In genomic region chr10:119872860-119873671, GRCh38 we compare ENCODE assay signal across 8 cellular contexts. TPM values are rescaled to one million over a fixed set of nuclear protein-coding genes. Genes with fewer than 3 reads are reported as not detected.
DNase-seq lines count a peak whose midpoint lies in the region; ATAC-seq and TF ChIP-seq lines count a peak whose summit lies in the region.

No MANE protein-coding gene starts in this region.

- H3K4me1 Mint-ChIP-seq in activated T-helper 2 cell treated with anti-CD3 and anti-CD28 coated beads, Interferon-gamma antibody, Interleukin-2, Interleukin-4, amounts not matched to agents 10 μg/mL and 5 μg/mL and 100 μg/mL, durations not matched to agents 14 hours and 24 hours and 36 hours (ENCODE audit: low read depth) = peaks cover 30% of the 10 kb centered on the region
- peaks cover 34% of the 10 kb centered on the region for H3K4me1 Mint-ChIP-seq in nephron progenitor cell
- peaks cover 40% of the 10 kb centered on the region for H3K4me1 Mint-ChIP-seq in stimulated activated naive CD8-positive, alpha-beta T cell treated with anti-CD3 and anti-CD28 coated beads, Interleukin-15, Interleukin-2, amounts not matched to agents 100 ng/mL and 50 ng/mL, for 24 hours (ENCODE audit: low read depth)

- no peaks in the 10 kb centered on the region for H3K9me3 Mint-ChIP-seq in activated T-helper 2 cell treated with anti-CD3 and anti-CD28 coated beads, Interferon-gamma antibody, Interleukin-2, Interleukin-4, amounts not matched to agents 10 μg/mL and 5 μg/mL and 100 μg/mL, durations not matched to agents 14 hours and 24 hours and 36 hours
- no peaks in the 10 kb centered on the region for H3K9me3 Mint-ChIP-seq in nephron progenitor cell
- no peaks in the 10 kb centered on the region for H3K9me3 Mint-ChIP-seq in stimulated activated naive CD8-positive, alpha-beta T cell treated with anti-CD3 and anti-CD28 coated beads, Interleukin-15, Interleukin-2, amounts not matched to agents 100 ng/mL and 50 ng/mL, for 24 hours

- peak overlapping the region; percentile 84 for H3K4me3 Mint-ChIP-seq in activated T-helper 2 cell treated with anti-CD3 and anti-CD28 coated beads, Interferon-gamma antibody, Interleukin-2, Interleukin-4, amounts not matched to agents 10 μg/mL and 5 μg/mL and 100 μg/mL, durations not matched to agents 14 hours and 24 hours and 36 hours (ENCODE audit: low read depth)
- peak overlapping the region; percentile 82 for H3K4me3 Mint-ChIP-seq in nephron progenitor cell
- peak overlapping the region; percentile 85 for H3K4me3 Mint-ChIP-seq in stimulated activated naive CD8-positive, alpha-beta T cell treated with anti-CD3 and anti-CD28 coated beads, Interleukin-15, Interleukin-2, amounts not matched to agents 100 ng/mL and 50 ng/mL, for 24 hours

- H3K27me3 Mint-ChIP-seq in activated T-helper 2 cell treated with anti-CD3 and anti-CD28 coated beads, Interferon-gamma antibody, Interleukin-2, Interleukin-4, amounts not matched to agents 10 μg/mL and 5 μg/mL and 100 μg/mL, durations not matched to agents 14 hours and 24 hours and 36 hours (ENCODE audit: low read depth) = no peaks in the 10 kb centered on the region
- peaks cover 10% of the 10 kb centered on the region for H3K27me3 Mint-ChIP-seq in nephron progenitor cell (ENCODE audit: low read depth, poor library complexity)
- H3K27me3 Mint-ChIP-seq in stimulated activated naive CD8-positive, alpha-beta T cell treated with anti-CD3 and anti-CD28 coated beads, Interleukin-15, Interleukin-2, amounts not matched to agents 100 ng/mL and 50 ng/mL, for 24 hours = no peaks in the 10 kb centered on the region

- in situ Hi-C loops in KBM-7 (cut with MboI; ENCODE audit: low pct_unique_long_range_greater_than_20kb, low sequenced_read_pairs) = no loop called here

- intact Hi-C loops in activated T-helper 2 cell treated with anti-CD3 and anti-CD28 coated beads, Interferon-gamma antibody, Interleukin-2, Interleukin-4, amounts not matched to agents 10 μg/mL and 5 μg/mL and 100 μg/mL, durations not matched to agents 14 hours and 24 hours and 36 hours (cut with micrococcal nuclease) = loop anchor here (1.0 to 2.0 kb wide), 2 partner anchors 19 to 276 kb away; partner anchors contain the start of genes SEC23IP and TIAL1

- peak overlapping the region; percentile 77 for H3K4me3 ChIP-seq in fibroblast of the aortic adventitia (ENCODE audit: low read depth, low read length)

- H3K27ac Mint-ChIP-seq in activated T-helper 2 cell treated with anti-CD3 and anti-CD28 coated beads, Interferon-gamma antibody, Interleukin-2, Interleukin-4, amounts not matched to agents 10 μg/mL and 5 μg/mL and 100 μg/mL, durations not matched to agents 14 hours and 24 hours and 36 hours = peak overlapping the region; percentile 77
- no peak overlapping the region for H3K27ac Mint-ChIP-seq in nephron progenitor cell
- peak overlapping the region; percentile 75 for H3K27ac Mint-ChIP-seq in stimulated activated naive CD8-positive, alpha-beta T cell treated with anti-CD3 and anti-CD28 coated beads, Interleukin-15, Interleukin-2, amounts not matched to agents 100 ng/mL and 50 ng/mL, for 24 hours

- DNase-seq in DMS79 (lab: John Stamatoyannopoulos, UW) = peak; percentile 31
- DNase-seq in KBM-7 = peak; percentile 94
- DNase-seq in RKO (ENCODE audit: low spot score) = peak; percentile 86
- peak; percentile 84 for DNase-seq in activated T-helper 2 cell treated with anti-CD3 and anti-CD28 coated beads, Interferon-gamma antibody, Interleukin-2, Interleukin-4, amounts not matched to agents 10 μg/mL and 5 μg/mL and 100 μg/mL, durations not matched to agents 14 hours and 24 hours and 36 hours (ENCODE audit: low spot score)
- DNase-seq in fibroblast of the aortic adventitia (ENCODE audit: low read depth) = peak; percentile 76
- DNase-seq in nephron progenitor cell = peak; percentile 84

- no peak for TF ChIP-seq CTCF in fibroblast of the aortic adventitia (IDR thresholded peaks at IDR 0.05; ENCODE audit: insufficient read depth, low read length)
- TF ChIP-seq CTCF in nephron progenitor cell (IDR thresholded peaks at IDR 0.05) = no peak

- peak; percentile 92 for ATAC-seq in GM21717 (IDR thresholded peaks at IDR 0.05; ENCODE audit: unreplicated experiment)

- H3K36me3 Mint-ChIP-seq in activated T-helper 2 cell treated with anti-CD3 and anti-CD28 coated beads, Interferon-gamma antibody, Interleukin-2, Interleukin-4, amounts not matched to agents 10 μg/mL and 5 μg/mL and 100 μg/mL, durations not matched to agents 14 hours and 24 hours and 36 hours (ENCODE audit: low read depth) = peaks cover 13% of the 10 kb centered on the region
- H3K36me3 Mint-ChIP-seq in nephron progenitor cell (ENCODE audit: low read depth) = peaks cover 12% of the 10 kb centered on the region
- peaks cover 14% of the 10 kb centered on the region for H3K36me3 Mint-ChIP-seq in stimulated activated naive CD8-positive, alpha-beta T cell treated with anti-CD3 and anti-CD28 coated beads, Interleukin-15, Interleukin-2, amounts not matched to agents 100 ng/mL and 50 ng/mL, for 24 hours (ENCODE audit: low read depth)

RNA-seq across cellular contexts. Expression of gene MCMBP, which starts 0.4 kb away (rescaled TPM):
- 94.6 and 99.4 TPM in 2 replicates for total RNA-seq in activated T-helper 2 cell treated with anti-CD3 and anti-CD28 coated beads, Interferon-gamma antibody, Interleukin-2, Interleukin-4, amounts not matched to agents 10 μg/mL and 5 μg/mL and 100 μg/mL, durations not matched to agents 14 hours and 24 hours and 36 hours
- 31.4 and 74.3 TPM in 2 replicates for total RNA-seq in fibroblast of the aortic adventitia (ENCODE audit: low replicate concordance)

RNA-seq across cellular contexts. Expression of gene SEC23IP, which starts 19.5 kb away (rescaled TPM):
- total RNA-seq in activated T-helper 2 cell treated with anti-CD3 and anti-CD28 coated beads, Interferon-gamma antibody, Interleukin-2, Interleukin-4, amounts not matched to agents 10 μg/mL and 5 μg/mL and 100 μg/mL, durations not matched to agents 14 hours and 24 hours and 36 hours = 85.9 and 87.4 TPM in 2 replicates
- 51.2 and 119 TPM in 2 replicates for total RNA-seq in fibroblast of the aortic adventitia (ENCODE audit: low replicate concordance)

Comparison
In these comparisons a context has a peak if more than half of its experiments do, and no peak if none do; other contexts are left out.
1. Peak in every context shown above with its lines: DNase-seq, ATAC-seq and H3K4me3 ChIP-seq.
2. DNase-seq: peak in every context shown above with its lines; median percentile 94 in KBM-7; 86 in RKO; 84 in activated T-helper 2 cell treated with anti-CD3 and anti-CD28 coated beads, Interferon-gamma antibody, Interleukin-2, Interleukin-4, amounts not matched to agents 10 μg/mL and 5 μg/mL and 100 μg/mL, durations not matched to agents 14 hours and 24 hours and 36 hours; 84 in nephron progenitor cell; 76 in fibroblast of the aortic adventitia; 31 in DMS79.